8 cellular contexts compared by ENCODE assay signal in genomic region chr19:35744688-35745327, GRCh38. TPM values are rescaled to one million over a fixed set of nuclear protein-coding genes. Genes with fewer than 3 reads are reported as not detected.
DNase-seq lines count a peak whose midpoint lies in the region; ATAC-seq, FAIRE-seq and TF ChIP-seq lines count a peak whose summit lies in the region.

No MANE protein-coding gene starts in this region.

- peaks cover 0 to 35% (median 17%) of the 10 kb centered on the region in 4 donors for H3K4me1 ChIP-seq in right lobe of liver

- peak; percentile 93 for DNase-seq in HK-2 (ENCODE audit: unreplicated experiment)
- peak; percentile 99 for DNase-seq in NCI-H82 (lab: John Stamatoyannopoulos, UW)
- DNase-seq in activated CD4-positive, alpha-beta T cell treated with anti-CD3 and anti-CD28 coated beads, Interleukin-2, amount 50 U/mL, for 48 hours: peak; percentile 94 to 96
- peak; percentile 92 to 97 for DNase-seq in dermis microvascular lymphatic vessel endothelial cell (ENCODE audit: low read depth in 2 of 2)
- DNase-seq in right lobe of liver: peak; percentile 96 to 98 (median 97)
- DNase-seq in stimulated activated CD4-positive, alpha-beta T cell treated with anti-CD3 and anti-CD28 coated beads, Interleukin-4, amount 100 ng/mL, for 24 hours: peak; percentile 95

- peak overlapping the region; percentile 80 to 95 (median 90) for H3K4me3 ChIP-seq in right lobe of liver

- FAIRE-seq in A204.1 (lab: Jason Lieb, UNC): peak; percentile 82

- no peak for TF ChIP-seq POLR2A in right lobe of liver (IDR thresholded peaks at IDR 0.05)

- no peaks in the 10 kb centered on the region for H3K27me3 ChIP-seq in right lobe of liver

- peak overlapping the region; percentile 99 for H3K27ac ChIP-seq in right lobe of liver

- H3K9me3 ChIP-seq in right lobe of liver: no peaks in the 10 kb centered on the region

- intact Hi-C loops in right lobe of liver (cut with DNase I): no loop called here

- no peaks in the 10 kb centered on the region for H3K36me3 ChIP-seq in right lobe of liver

- ATAC-seq in GM18867 (IDR thresholded peaks at IDR 0.05; ENCODE audit: unreplicated experiment) (peak; percentile 41), right lobe of liver (peak; percentile 66 to 74 (median 69))

- peak; percentile 27 to 39 (median 35) for TF ChIP-seq CTCF in right lobe of liver (IDR thresholded peaks at IDR 0.05)

- 0% methylated on average over 34 of the region's 35 CpGs for WGBS in right lobe of liver (ENCODE audit: insufficient coverage, low coverage, low lambda C conversion rate, missing lambda C conversion rate)

RNA-seq across cellular contexts. Expression of gene U2AF1L4, which starts 0.4 kb away (rescaled TPM):
- total RNA-seq in dermis microvascular lymphatic vessel endothelial cell (2.4 and 4.3 TPM in 2 replicates), right lobe of liver (10 to 100 TPM; 11.3 to 19.9 (median 17.5) TPM)

RNA-seq across cellular contexts. Expression of gene PSENEN, which starts 0.6 kb away (rescaled TPM):
- total RNA-seq in dermis microvascular lymphatic vessel endothelial cell (16.3 and 19.2 TPM in 2 replicates), right lobe of liver (10 to 100 TPM; 24.2 to 42.9 (median 35.8) TPM)

RNA-seq across cellular contexts. Expression of gene IGFLR1, which starts 2.6 kb away (rescaled TPM):
- total RNA-seq in dermis microvascular lymphatic vessel endothelial cell (1.1 and 1.8 TPM in 2 replicates), right lobe of liver (10 to 100 TPM; 16.3 to 58.9 (median 29.3) TPM)

RNA-seq across cellular contexts. Expression of gene LIN37, which starts 3.6 kb away (rescaled TPM):
- total RNA-seq in dermis microvascular lymphatic vessel endothelial cell (3.0 and 3.8 TPM in 2 replicates), right lobe of liver (1 to 10 TPM; 3.2 to 8.2 (median 4.9) TPM)

RNA-seq across cellular contexts. Expression of gene HSPB6, which starts 12.0 kb away (rescaled TPM):
- total RNA-seq in dermis microvascular lymphatic vessel endothelial cell (0.13 and 0.25 TPM in 2 replicates), right lobe of liver (1 to 10 TPM; 2.6 to 6.0 (median 4.5) TPM)

Comparison
In these comparisons a context has a peak if more than half of its experiments do, and no peak if none do; other contexts are left out.
1. Peak in every context shown above with its lines: DNase-seq, ATAC-seq, H3K4me3 ChIP-seq and H3K27ac ChIP-seq.